In genomic region chr2:239548965-239549595, GRCh38 we compare ENCODE assay signal across 27 cellular contexts.
DNase-seq lines count a peak whose midpoint lies in the region; ATAC-seq and TF ChIP-seq lines count a peak whose summit lies in the region.
"Had no signal": no experiment of that assay in that cellular context is flagged by ENCODE, and none has a peak within 500 bp of the region (broad histone marks: within the 10 kb centered on the region; RNA-seq: fewer than 3 reads in every experiment).

No MANE protein-coding gene starts in this region.

- H3K9me2 ChIP-seq in MM.1S (replicated peaks; ENCODE audit: insufficient read depth, low read length): no peaks in the 10 kb centered on the region

- TF ChIP-seq POLR2A in spleen (IDR thresholded peaks at IDR 0.05): no peak

- no peak for ATAC-seq in Right ventricle myocardium inferior
- ATAC-seq in activated naive CD8-positive, alpha-beta T cell treated with anti-CD3 and anti-CD28 coated beads, Interleukin-2, amount 10 ng/mL, durations not matched to agents 7 days and 5 days (ENCODE audit: low read depth): no peak
- no peak for ATAC-seq in HG03159 (IDR thresholded peaks at IDR 0.05; ENCODE audit: unreplicated experiment)
- no peak for ATAC-seq in HG03175 (IDR thresholded peaks at IDR 0.05; ENCODE audit: unreplicated experiment)
- ATAC-seq: body of pancreas; gastrocnemius medialis; GM23338; lower lobe of right lung; stimulated activated memory B cell treated with anti-CD40 and anti-IgM and Interleukin-4, amounts not matched to agents 10 μg/mL and 1 μg/mL and 100 μg/mL, for 72 hours had no signal

- intact Hi-C loops in Right ventricle myocardium inferior (cut with DNase I) (no loop called here), left ventricle myocardium inferior (cut with micrococcal nuclease) (no loop called here), spleen (cut with DNase I; ENCODE audit: low total_unique reads) (no loop called here)

- peak; percentile 33 for DNase-seq in Right ventricle myocardium inferior (ENCODE audit: missing footprints)
- no peak for DNase-seq in left ventricle myocardium inferior
- peak; percentile 34 for DNase-seq in MM.1S
- DNase-seq in activated naive CD8-positive, alpha-beta T cell treated with anti-CD3 and anti-CD28 coated beads, Interleukin-2, amount 10 ng/mL, durations not matched to agents 7 days and 5 days: no peak
- peak; percentile 30 for DNase-seq in spleen
- no peak for DNase-seq in NCI-H1092 treated with DMSO at 0.1 percent for 48 hours (lab: John Stamatoyannopoulos, UW)
- DNase-seq: adrenal gland, C1 segment of cervical spinal cord, Caco-2, cerebellar nuclear complex, DMS53, lower lobe of right lung, NCI-H146, NCI-H345, T1000, WERI-Rb-1 had no signal

- peak overlapping the region; percentile 18 for H3K27ac Mint-ChIP-seq in activated naive CD8-positive, alpha-beta T cell treated with anti-CD3 and anti-CD28 coated beads, Interleukin-2, amount 10 ng/mL, durations not matched to agents 7 days and 5 days
- H3K27ac Mint-ChIP-seq: activated CD8-positive, alpha-beta memory T cell treated with anti-CD3 and anti-CD28 coated beads, Interleukin-2, amount 10 ng/mL, durations not matched to agents 7 days and 5 days; activated T-helper 2 cell treated with anti-CD3 and anti-CD28 coated beads, Interferon-gamma antibody, Interleukin-2, Interleukin-4, amounts not matched to agents 10 μg/mL and 5 μg/mL and 100 μg/mL, durations not matched to agents 14 hours and 24 hours and 36 hours; GM23338; stimulated activated memory B cell treated with anti-CD40 and anti-IgM and Interleukin-4, amounts not matched to agents 10 μg/mL and 1 μg/mL and 100 μg/mL, for 72 hours had no signal

- 0 out of 2 replicates have a peak overlapping the region, but pooled peaks have one; percentile 19 for H2AFZ ChIP-seq in MM.1S (ENCODE audit: low read length)
- H2AFZ ChIP-seq: GM23338, hepatocyte had no signal

- peaks cover 4% of the 10 kb centered on the region; the same call in 1 of the 2 replicates for H3F3A ChIP-seq in MM.1S (ENCODE audit: insufficient read depth, low read length)

- no peaks in the 10 kb centered on the region for H3K9me3 ChIP-seq in left ventricle myocardium inferior (replicated peaks)
- no peaks in the 10 kb centered on the region; the same call in 1 of the 2 replicates for H3K9me3 ChIP-seq in MM.1S (replicated peaks; ENCODE audit: insufficient read depth, low read length)
- H3K9me3 ChIP-seq in spleen: no peaks in the 10 kb centered on the region
- H3K9me3 ChIP-seq: adrenal gland, body of pancreas, Caco-2, gastrocnemius medialis, lower lobe of right lung had no signal

- H3K36me3 Mint-ChIP-seq in activated naive CD8-positive, alpha-beta T cell treated with anti-CD3 and anti-CD28 coated beads, Interleukin-2, amount 10 ng/mL, durations not matched to agents 7 days and 5 days: peaks cover 3% of the 10 kb centered on the region
- H3K36me3 Mint-ChIP-seq: activated CD8-positive, alpha-beta memory T cell treated with anti-CD3 and anti-CD28 coated beads, Interleukin-2, amount 10 ng/mL, durations not matched to agents 7 days and 5 days; naive thymus-derived CD8-positive, alpha-beta T cell; stimulated activated memory B cell treated with anti-CD40 and anti-IgM and Interleukin-4, amounts not matched to agents 10 μg/mL and 1 μg/mL and 100 μg/mL, for 72 hours had no signal

- H3K79me2 ChIP-seq in MM.1S (ENCODE audit: low read length): no peaks in the 10 kb centered on the region
- H3K79me2 ChIP-seq: hepatocyte had no signal

- H3K9me3 Mint-ChIP-seq in activated naive CD8-positive, alpha-beta T cell treated with anti-CD3 and anti-CD28 coated beads, Interleukin-2, amount 10 ng/mL, durations not matched to agents 7 days and 5 days: peaks cover 7% of the 10 kb centered on the region
- H3K9me3 Mint-ChIP-seq: activated CD4-positive, alpha-beta T cell treated with anti-CD3 and anti-CD28 coated beads, Interleukin-2, amount 10 ng/mL, durations not matched to agents 7 days and 5 days; activated T-helper 2 cell treated with anti-CD3 and anti-CD28 coated beads, Interferon-gamma antibody, Interleukin-2, Interleukin-4, amounts not matched to agents 10 μg/mL and 5 μg/mL and 100 μg/mL, durations not matched to agents 14 hours and 24 hours and 36 hours; GM23338; naive thymus-derived CD8-positive, alpha-beta T cell; stimulated activated memory B cell treated with anti-CD40 and anti-IgM and Interleukin-4, amounts not matched to agents 10 μg/mL and 1 μg/mL and 100 μg/mL, for 72 hours had no signal

- no peak for TF ChIP-seq CTCF in left ventricle myocardium inferior (IDR thresholded peaks at IDR 0.05; ENCODE audit: borderline replicate concordance)
- no peak for TF ChIP-seq CTCF in MM.1S (IDR thresholded peaks at IDR 0.05; ENCODE audit: low read length)
- no peak for TF ChIP-seq CTCF in spleen (IDR thresholded peaks at IDR 0.05 in 8 of 11, conservative IDR thresholded peaks at IDR 0.05 in 3 of 11)

- no peaks in the 10 kb centered on the region for H3K4me1 ChIP-seq in left ventricle myocardium inferior
- H3K4me1 ChIP-seq in MM.1S (ENCODE audit: low read length): peaks cover 19% of the 10 kb centered on the region
- H3K4me1 ChIP-seq in spleen: no peaks in the 10 kb centered on the region
- H3K4me1 ChIP-seq: adrenal gland, body of pancreas, Caco-2, gastrocnemius medialis, lower lobe of right lung had no signal

- no peaks in the 10 kb centered on the region for H4K20me1 ChIP-seq in MM.1S (ENCODE audit: insufficient read depth, low read length)

- H3K4me3 Mint-ChIP-seq in activated naive CD8-positive, alpha-beta T cell treated with anti-CD3 and anti-CD28 coated beads, Interleukin-2, amount 10 ng/mL, durations not matched to agents 7 days and 5 days: no peak overlapping the region
- H3K4me3 Mint-ChIP-seq: activated CD4-positive, alpha-beta T cell treated with anti-CD3 and anti-CD28 coated beads, Interleukin-2, amount 10 ng/mL, durations not matched to agents 7 days and 5 days; activated CD8-positive, alpha-beta memory T cell treated with anti-CD3 and anti-CD28 coated beads, Interleukin-2, amount 10 ng/mL, durations not matched to agents 7 days and 5 days; GM23338; stimulated activated memory B cell treated with anti-CD40 and anti-IgM and Interleukin-4, amounts not matched to agents 10 μg/mL and 1 μg/mL and 100 μg/mL, for 72 hours had no signal

- 78 to 91% (median 87%) methylated on average over 16 of the region's 16 CpGs for whole genome bisulfite sequencing in spleen, 5 donors

- peak overlapping the region; percentile 25; the same call in 1 of the 2 replicates for H3K9ac ChIP-seq in MM.1S (ENCODE audit: low read length)

- H3K4me3 ChIP-seq in left ventricle myocardium inferior: no peak overlapping the region
- H3K4me3 ChIP-seq in MM.1S (ENCODE audit: low read length): no peak overlapping the region
- no peak overlapping the region for H3K4me3 ChIP-seq in spleen
- H3K4me3 ChIP-seq: adrenal gland, body of pancreas, gastrocnemius medialis, GM23338, hepatocyte, lower lobe of right lung had no signal

- POLR2A ChIA-PET in activated naive CD8-positive, alpha-beta T cell treated with anti-CD3 and anti-CD28 coated beads, Interleukin-2, amount 10 ng/mL, durations not matched to agents 7 days and 5 days (lab: Charles Lee): no interaction called here

- H3K36me3 ChIP-seq in left ventricle myocardium inferior (no peaks in the 10 kb centered on the region), MM.1S (replicated peaks; ENCODE audit: insufficient read depth, low read length) (no peaks in the 10 kb centered on the region), spleen (no peaks in the 10 kb centered on the region)
- H3K36me3 ChIP-seq: adrenal gland, gastrocnemius medialis, lower lobe of right lung, WERI-Rb-1 had no signal

- H3K4me2 ChIP-seq in MM.1S (ENCODE audit: low read depth, low read length): peak overlapping the region; percentile 58
- H3K4me2 ChIP-seq: GM23338, hepatocyte had no signal

- peaks cover 44% of the 10 kb centered on the region for H3K4me1 Mint-ChIP-seq in activated naive CD8-positive, alpha-beta T cell treated with anti-CD3 and anti-CD28 coated beads, Interleukin-2, amount 10 ng/mL, durations not matched to agents 7 days and 5 days
- H3K4me1 Mint-ChIP-seq: GM23338 had no signal

- H3K27me3 Mint-ChIP-seq in activated naive CD8-positive, alpha-beta T cell treated with anti-CD3 and anti-CD28 coated beads, Interleukin-2, amount 10 ng/mL, durations not matched to agents 7 days and 5 days: peaks cover 37% of the 10 kb centered on the region

- H3K27me3 ChIP-seq in left ventricle myocardium inferior (ENCODE audit: low read depth) (peaks cover 89% of the 10 kb centered on the region), MM.1S (replicated peaks; ENCODE audit: insufficient read depth, low read length) (no peaks in the 10 kb centered on the region), spleen (replicated peaks in 1 of 7) (peaks cover 0 to 37% (median 0%) of the 10 kb centered on the region in 7 donors)
- H3K27me3 ChIP-seq: adrenal gland, body of pancreas, gastrocnemius medialis had no signal

- H3K27ac ChIP-seq in left ventricle myocardium inferior (replicated peaks) (no peak overlapping the region), MM.1S (ENCODE audit: low read length) (peak overlapping the region; percentile 78), spleen (no peak overlapping the region)
- H3K27ac ChIP-seq: adrenal gland, body of pancreas, gastrocnemius medialis, hepatocyte, lower lobe of right lung, WERI-Rb-1 had no signal

Comparison
In these comparisons a context has a peak if more than half of its experiments do, and no peak if none do; other contexts are left out.
1. DNase-seq: peak in Right ventricle myocardium inferior (single experiment), MM.1S (single experiment) and spleen (single experiment); none in left ventricle myocardium inferior (single experiment), activated naive CD8-positive, alpha-beta T cell treated with anti-CD3 and anti-CD28 coated beads, Interleukin-2, amount 10 ng/mL, durations not matched to agents 7 days and 5 days (single experiment) and NCI-H1092 treated with DMSO at 0.1 percent for 48 hours (single experiment).